Comparison of ENCODE assay signal across 35 cellular contexts in genomic region chr13:53324656-53325055, GRCh38.
"Had no signal": no experiment of that assay in that cellular context is flagged by ENCODE, and none has a peak within 500 bp of the region (broad histone marks: within the 10 kb centered on the region; RNA-seq: fewer than 3 reads in every experiment).

No MANE protein-coding gene starts in this region.

- H3K9ac ChIP-seq: KMS-11 had no signal

- H3K9me3 ChIP-seq: MG63 had no signal

- H3K27me3 ChIP-seq: MG63 had no signal

- H3K27ac ChIP-seq: KMS-11 had no signal

- H3K4me3 ChIP-seq: MG63 had no signal

- H3K36me3 ChIP-seq: MG63 had no signal

- H3K4me2 ChIP-seq: KMS-11 had no signal

- DNase-seq: Karpas-422, Kasumi-1, KBM-7, KG1, MG63, MM.1S, MV-4-11, NCI-H1048, NCI-H1092, NCI-H1092 treated with DMSO at 0.1 percent for 48 hours, NCI-H1105, NCI-H1105 treated with DMSO at 0.1 percent for 48 hours, NCI-H1417, NCI-H1417 treated with DMSO at 0.1 percent for 48 hours, NCI-H1436, NCI-H1436 treated with DMSO at 0.1 percent for 48 hours, NCI-H146, NCI-H1694, NCI-H1694 treated with DMSO at 0.1 percent for 48 hours, NCI-H187, NCI-H187 treated with DMSO at 0.1 percent for 48 hours, NCI-H1930, NCI-H2029, NCI-H2029 treated with DMSO at 0.1 percent for 48 hours, NCI-H2081, NCI-H2081 treated with DMSO at 0.1 percent for 48 hours, NCI-H2107, NCI-H2171, NCI-H2171 treated with DMSO at 0.1 percent for 48 hours, NCI-H2227 treated with DMSO at 0.1 percent for 48 hours, NCI-H226, NCI-H345, NCI-H446, NCI-H446 treated with DMSO at 0.1 percent for 48 hours had no signal
